ENCODE assay signal across 13 cellular contexts in genomic region chr13:20125129-20125782, GRCh38. TPM values are rescaled to one million over a fixed set of nuclear protein-coding genes. Genes with fewer than 3 reads are reported as not detected.
DNase-seq lines count a peak whose midpoint lies in the region; ATAC-seq and TF ChIP-seq lines count a peak whose summit lies in the region.
"Had no signal": no experiment of that assay in that cellular context is flagged by ENCODE, and none has a peak within 500 bp of the region (broad histone marks: within the 10 kb centered on the region; RNA-seq: fewer than 3 reads in every experiment).

No MANE protein-coding gene starts in this region.

- no peak overlapping the region for H3K4me3 Mint-ChIP-seq in activated CD4-positive, alpha-beta T cell treated with anti-CD3 and anti-CD28 coated beads, Interleukin-2, amount 10 ng/mL, durations not matched to agents 7 days and 5 days

- peaks cover 18% of the 10 kb centered on the region for H3K4me1 Mint-ChIP-seq in activated CD4-positive, alpha-beta T cell treated with anti-CD3 and anti-CD28 coated beads, Interleukin-2, amount 10 ng/mL, durations not matched to agents 7 days and 5 days

- intact Hi-C loops in right lobe of liver (cut with DNase I) = no loop called here

- TF ChIP-seq CTCF in AG09309 (IDR thresholded peaks at IDR 0.05; ENCODE audit: control insufficient read depth, insufficient read depth, low read depth, low read length, missing control alignments) (no peak), cardiac fibroblast (IDR thresholded peaks at IDR 0.05; ENCODE audit: low read depth, low read length) (no peak), right lobe of liver (IDR thresholded peaks at IDR 0.05) (no peak)

- no peaks in the 10 kb centered on the region for H3K36me3 Mint-ChIP-seq in activated CD4-positive, alpha-beta T cell treated with anti-CD3 and anti-CD28 coated beads, Interleukin-2, amount 10 ng/mL, durations not matched to agents 7 days and 5 days (ENCODE audit: low read depth)

- POLR2A ChIA-PET in activated CD4-positive, alpha-beta T cell treated with anti-CD3 and anti-CD28 coated beads, Interleukin-2, amount 10 ng/mL, durations not matched to agents 7 days and 5 days (lab: Charles Lee) = interaction anchor here (0.7 kb wide), 1 partner anchor 481 kb away, joined by 3 read pairs; no protein-coding TSS in a partner anchor

- 35% methylated on average over 4 of the region's 4 CpGs for WGBS in right lobe of liver (ENCODE audit: insufficient coverage, low coverage, low lambda C conversion rate, missing lambda C conversion rate)

- H3K4me3 ChIP-seq in AG09309 (ENCODE audit: control insufficient read depth, low read depth, low read length) (no peak overlapping the region), cardiac fibroblast (replicated peaks in 1 of 2; ENCODE audit: low read depth in 2 of 2, low read length in 2 of 2) (no peak overlapping the region), right lobe of liver (no peak overlapping the region)
- H3K4me3 ChIP-seq: thoracic aorta had no signal

- H3K27ac ChIP-seq in right lobe of liver = no peak overlapping the region
- H3K27ac ChIP-seq: thoracic aorta had no signal

- CTCF ChIA-PET in activated CD4-positive, alpha-beta T cell treated with anti-CD3 and anti-CD28 coated beads, Interleukin-2, amount 10 ng/mL, durations not matched to agents 7 days and 5 days (lab: Charles Lee) = no interaction called here

- no peaks in the 10 kb centered on the region for H3K27me3 ChIP-seq in right lobe of liver

- DNase-seq in AG09309 (ENCODE audit: low read depth) = peak; percentile 25
- peak; percentile 36 for DNase-seq in HT-29 (ENCODE audit: low spot score)
- peak; percentile 65 to 81 for DNase-seq in cardiac fibroblast (ENCODE audit: low read depth in 2 of 2)
- DNase-seq in kidney tubule cell (ENCODE audit: low spot score) = peak; percentile 50
- no peak for DNase-seq in RPMI8226
- no peak for DNase-seq in right lobe of liver
- no peak for DNase-seq in activated CD4-positive, alpha-beta T cell treated with anti-CD3 and anti-CD28 coated beads, Interleukin-2, amount 10 ng/mL, durations not matched to agents 7 days and 5 days
- DNase-seq: COR-L47; NCI-H510A; stimulated activated CD4-positive, alpha-beta T cell treated with anti-CD3 and anti-CD28 coated beads, Interleukin-4, amount 100 ng/mL, for 1 hour; SW 1271 had no signal

- no peaks in the 10 kb centered on the region for H3K9me3 ChIP-seq in right lobe of liver
- H3K9me3 ChIP-seq: thoracic aorta had no signal

- ATAC-seq in GM19035 (IDR thresholded peaks at IDR 0.05; ENCODE audit: unreplicated experiment) (no peak), right lobe of liver (no peak)

- H3K36me3 ChIP-seq in right lobe of liver = no peaks in the 10 kb centered on the region
- H3K36me3 ChIP-seq: thoracic aorta had no signal

- TF ChIP-seq POLR2A in right lobe of liver (IDR thresholded peaks at IDR 0.05) = no peak

- H3K27me3 Mint-ChIP-seq in activated CD4-positive, alpha-beta T cell treated with anti-CD3 and anti-CD28 coated beads, Interleukin-2, amount 10 ng/mL, durations not matched to agents 7 days and 5 days = peaks cover 40% of the 10 kb centered on the region

- H3K4me1 ChIP-seq in right lobe of liver = peaks cover 0 to 8% (median 3%) of the 10 kb centered on the region in 4 donors

- H3K27ac Mint-ChIP-seq in activated CD4-positive, alpha-beta T cell treated with anti-CD3 and anti-CD28 coated beads, Interleukin-2, amount 10 ng/mL, durations not matched to agents 7 days and 5 days = no peak overlapping the region

- no peaks in the 10 kb centered on the region for H3K9me3 Mint-ChIP-seq in activated CD4-positive, alpha-beta T cell treated with anti-CD3 and anti-CD28 coated beads, Interleukin-2, amount 10 ng/mL, durations not matched to agents 7 days and 5 days

RNA-seq across cellular contexts. Expression of gene GJA3, which starts 35.6 kb away (rescaled TPM):
- total RNA-seq in HT-29 (2014; rRNA removed; shearing (Covaris generic)) = 0.29 and 0.43 TPM in 2 replicates
- total RNA-seq in right lobe of liver = under 1 TPM in 1 of 6 experiments, not detected in 5; 0.11 TPM
- total RNA-seq in activated CD4-positive, alpha-beta T cell treated with anti-CD3 and anti-CD28 coated beads, Interleukin-2, amount 10 ng/mL, durations not matched to agents 7 days and 5 days = under 1 TPM; 0.05 to 0.10 TPM

Comparison
In these comparisons a context has a peak if more than half of its experiments do, and no peak if none do; other contexts are left out.
1. DNase-seq: peak in AG09309 (single experiment), HT-29 (single experiment), cardiac fibroblast (2 of 2) and kidney tubule cell (single experiment); none in RPMI8226 (single experiment), right lobe of liver (0 of 3) and activated CD4-positive, alpha-beta T cell treated with anti-CD3 and anti-CD28 coated beads, Interleukin-2, amount 10 ng/mL, durations not matched to agents 7 days and 5 days (single experiment).